8 cellular contexts compared by ENCODE assay signal in the genomic region with DNA sequence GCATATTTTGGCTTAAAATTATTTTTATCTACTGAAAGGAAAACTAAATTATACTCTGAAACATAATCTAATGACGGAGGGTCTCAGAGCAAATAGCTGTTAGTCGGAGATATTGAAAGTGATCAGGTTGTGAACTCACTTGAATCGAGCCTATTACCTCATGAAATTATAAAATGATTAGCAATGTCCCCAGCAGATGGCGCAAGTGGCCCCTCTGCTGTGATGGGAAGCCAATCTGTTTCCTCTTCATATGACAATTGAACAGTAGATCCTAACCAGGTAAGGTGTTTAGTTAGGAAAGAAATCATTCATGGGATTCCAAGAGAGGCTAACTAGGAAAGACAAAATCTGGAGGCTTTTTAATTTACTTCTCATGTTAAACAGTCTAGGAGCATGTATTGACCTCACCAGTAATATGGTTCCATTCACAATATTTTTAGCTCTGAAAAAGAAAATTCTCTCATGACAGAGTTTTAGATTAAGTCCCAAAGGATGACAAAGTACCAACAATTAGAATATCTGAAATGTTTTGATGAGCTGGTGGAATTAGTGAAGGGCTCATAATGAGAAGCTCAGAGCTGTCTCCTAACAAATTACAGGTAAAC. TPM values are rescaled to one million over a fixed set of nuclear protein-coding genes. Genes with fewer than 3 reads are reported as not detected.
DNase-seq lines count a peak whose midpoint lies in the region; ATAC-seq and TF ChIP-seq lines count a peak whose summit lies in the region.

No MANE protein-coding gene starts in this region.

- H3K4me1 Mint-ChIP-seq in HFFc6 (ENCODE audit: low read depth) (no peaks in the 10 kb centered on the region), chondrocyte (ENCODE audit: low read depth) (no peaks in the 10 kb centered on the region)

- DNase-seq in COLO829 (ENCODE audit: low spot score) = peak; percentile 57
- DNase-seq in HFFc6 = peak; percentile 49
- DNase-seq in NCI-H510A treated with DMSO at 0.1 percent for 48 hours (lab: John Stamatoyannopoulos, UW) = peak; percentile 61
- DNase-seq in activated CD4-positive, alpha-beta T cell treated with anti-CD3 and anti-CD28 coated beads for 4 hours = peak; percentile 67 to 79
- no peak for DNase-seq in chondrocyte (ENCODE audit: low spot score)
- DNase-seq in left lung = peak; percentile 61 to 87
- peak; percentile 63 to 76 for DNase-seq in stimulated activated CD4-positive, alpha-beta T cell treated with anti-CD3 and anti-CD28 coated beads, Interleukin-4, amount 100 ng/mL, for 48 hours (ENCODE audit: low read depth in 2 of 2)

- H3K4me3 Mint-ChIP-seq in HFFc6 (no peak overlapping the region), chondrocyte (ENCODE audit: unreplicated experiment) (no peak overlapping the region)

- H3K4me1 ChIP-seq in left lung = peaks cover 0 to 9% of the 10 kb centered on the region in 2 donors

- no peaks in the 10 kb centered on the region for H3K9me3 Mint-ChIP-seq in HFFc6
- H3K9me3 Mint-ChIP-seq in chondrocyte (ENCODE audit: low read depth) = no peaks in the 10 kb centered on the region

- H3K27me3 ChIP-seq in left lung = no peaks in the 10 kb centered on the region

- H3K27ac Mint-ChIP-seq in HFFc6 = no peak overlapping the region
- H3K27ac Mint-ChIP-seq in chondrocyte (ENCODE audit: unreplicated experiment) = no peak overlapping the region

- TF ChIP-seq CTCF in HFFc6 (IDR thresholded peaks at IDR 0.05) (peak; percentile 94), chondrocyte (IDR thresholded peaks at IDR 0.05) (peak; percentile 95), left lung (IDR thresholded peaks at IDR 0.05) (peak; percentile 61 to 72)

- H3K27me3 Mint-ChIP-seq in HFFc6 (ENCODE audit: insufficient read depth) (peaks cover 2% of the 10 kb centered on the region), chondrocyte (ENCODE audit: low read depth) (no peaks in the 10 kb centered on the region)

- H3K36me3 Mint-ChIP-seq in HFFc6 (ENCODE audit: low read depth) (no peaks in the 10 kb centered on the region), chondrocyte (ENCODE audit: low read depth) (no peaks in the 10 kb centered on the region)

- no peak overlapping the region for H3K27ac ChIP-seq in left lung

- no peak overlapping the region for H3K4me3 ChIP-seq in left lung

- ATAC-seq in left lung = peak; percentile 95
- ATAC-seq in HG03159 (IDR thresholded peaks at IDR 0.05; ENCODE audit: unreplicated experiment) = no peak

- H3K9me3 ChIP-seq in left lung = no peaks in the 10 kb centered on the region

- no peaks in the 10 kb centered on the region for H3K36me3 ChIP-seq in left lung

- intact Hi-C loops in left lung (cut with DNase I) = loop anchor here in 1 of 2 donors (5.0 kb wide), 2 partner anchors 59 to 99 kb away; no protein-coding TSS in a partner anchor

RNA-seq across cellular contexts. Expression of gene MPPE1, which starts 29.9 kb away (rescaled TPM):
- 10 to 100 TPM; 23.5 to 28.2 (median 26.0) TPM for total RNA-seq in HFFc6 (2021; fragmentation: NEBNext Ultra II Directional; extraction: Animal tissue kit (Norgen Biotek cat#: 25700))
- total RNA-seq in chondrocyte (37.7 to 40.4 TPM (median 38.2 TPM) in 3 replicates), left lung (10 to 100 TPM; 62.8 to 68.0 TPM)

RNA-seq across cellular contexts. Expression of gene IMPA2, which starts 43.3 kb away (rescaled TPM):
- 1 to 10 TPM; 1.2 to 2.5 (median 1.5) TPM for total RNA-seq in HFFc6 (2021; fragmentation: NEBNext Ultra II Directional; extraction: Animal tissue kit (Norgen Biotek cat#: 25700))
- 10.8 to 25.1 TPM (median 10.9 TPM) in 3 replicates for total RNA-seq in chondrocyte
- 10 to 100 TPM; 62.2 to 92.5 TPM for total RNA-seq in left lung
